Comparison of ENCODE assay signal across 10 cellular contexts in genomic region chr2:118269408-118270051, GRCh38.
DNase-seq lines count a peak whose midpoint lies in the region; ATAC-seq and TF ChIP-seq lines count a peak whose summit lies in the region.
"Had no signal": no experiment of that assay in that cellular context is flagged by ENCODE, and none has a peak within 500 bp of the region (broad histone marks: within the 10 kb centered on the region; RNA-seq: fewer than 3 reads in every experiment).

No MANE protein-coding gene starts in this region.

- H3K9me3 ChIP-seq in osteoblast (ENCODE audit: low read depth, low read length) = no peaks in the 10 kb centered on the region
- H3K9me3 ChIP-seq: tibial nerve had no signal

- no peak overlapping the region for H2AFZ ChIP-seq in osteoblast (ENCODE audit: low read length)

- H3K4me3 ChIP-seq in osteoblast (ENCODE audit: insufficient read depth, low read length) = no peak overlapping the region
- H3K4me3 ChIP-seq: tibial nerve had no signal

- ATAC-seq in GM18508 (IDR thresholded peaks at IDR 0.05; ENCODE audit: insufficient read depth, unreplicated experiment) (peak; percentile 70), HG02870 (IDR thresholded peaks at IDR 0.05; ENCODE audit: unreplicated experiment) (peak; percentile 70)

- DNase-seq in SW480 (ENCODE audit: low spot score) (peak; percentile 24), osteoblast (ENCODE audit: insufficient read length, low spot score, missing footprints) (no peak), NOMO-1 treated with dmso at 0.1 percent for 144 hours (lab: John Stamatoyannopoulos, UW; ENCODE audit: unreplicated experiment) (no peak), amygdala (lab: John Stamatoyannopoulos, UW) (no peak)
- no peak for DNase-seq in stimulated activated CD4-positive, alpha-beta T cell treated with anti-CD3 and anti-CD28 coated beads, Interleukin-2, amount 100 ng/mL, for 24 hours
- no peak for DNase-seq in stimulated activated CD4-positive, alpha-beta T cell treated with anti-CD3 and anti-CD28 coated beads, Interleukin-15, amount 100 ng/mL, for 24 hours
- DNase-seq: stimulated activated CD4-positive, alpha-beta T cell treated with anti-CD3 and anti-CD28 coated beads, Interleukin-1b, Interleukin-23, amount 100 ng/mL, for 48 hours had no signal

- TF ChIP-seq CTCF in osteoblast (IDR thresholded peaks at IDR 0.05; ENCODE audit: extremely low read depth, low read depth, low read length) = peak; percentile 18

- H3K36me3 ChIP-seq in osteoblast (ENCODE audit: insufficient read depth, low read length) = no peaks in the 10 kb centered on the region
- H3K36me3 ChIP-seq: tibial nerve had no signal

- H3K4me2 ChIP-seq in osteoblast (ENCODE audit: insufficient read depth, low read length) = no peak overlapping the region

- no peak overlapping the region for H3K27ac ChIP-seq in osteoblast (ENCODE audit: low read depth, low read length)
- H3K27ac ChIP-seq: tibial nerve had no signal

- no peaks in the 10 kb centered on the region for H3K4me1 ChIP-seq in osteoblast (ENCODE audit: insufficient read depth, low read length)
- H3K4me1 ChIP-seq: tibial nerve had no signal

- no peaks in the 10 kb centered on the region for H4K20me1 ChIP-seq in osteoblast (ENCODE audit: insufficient read depth, low read length)

- H3K79me2 ChIP-seq in osteoblast (ENCODE audit: insufficient read depth, low read length) = no peaks in the 10 kb centered on the region

- H3K27me3 ChIP-seq in osteoblast (ENCODE audit: insufficient read depth, low read length) = no peaks in the 10 kb centered on the region
- H3K27me3 ChIP-seq: tibial nerve had no signal
